ENCODE assay signal across 1 cellular context in genomic region chr17:42517516-42517915, GRCh38.
TF ChIP-seq lines count a peak whose summit lies in the region.

No MANE protein-coding gene starts in this region.

TF ChIP-seq in K562, 482 proteins besides CTCF, POLR2A, EP300 and RAD21 (continued from another document and continues in another):
- TF ChIP-seq RREB1 (CRISPR knock-in tag; IDR thresholded peaks at IDR 0.05), result no peak
- TF ChIP-seq UBTF (IDR thresholded peaks at IDR 0.05; ENCODE audit: borderline replicate concordance in 1 of 2, low read depth in 2 of 2, low read length in 2 of 2), result no peak
- TF ChIP-seq PHF8 (IDR thresholded peaks at IDR 0.05; ENCODE audit: borderline replicate concordance, low read length), result no peak
- peak in 1 of 2 experiments; percentile 81; a peak in 2 of 4 replicates for TF ChIP-seq MAZ (CRISPR knock-in tag; conservative IDR thresholded peaks at IDR 0.05 in 1 of 2, IDR thresholded peaks at IDR 0.05 in 1 of 2)
- no peak for TF ChIP-seq MCM7 (IDR thresholded peaks at IDR 0.05)
- TF ChIP-seq ZNF134 (CRISPR knock-in tag; conservative IDR thresholded peaks at IDR 0.05), result no peak
- no peak for TF ChIP-seq GTF2B (IDR thresholded peaks at IDR 0.05; ENCODE audit: extremely low read depth, insufficient read length)
- no peak for TF ChIP-seq THRAP3 (IDR thresholded peaks at IDR 0.05; ENCODE audit: borderline replicate concordance)
- no peak for TF ChIP-seq ZNF431 (CRISPR knock-in tag; IDR thresholded peaks at IDR 0.05)
- TF ChIP-seq TRIM28 (IDR thresholded peaks at IDR 0.05), result no peak
- no peak for TF ChIP-seq HNRNPUL1 (IDR thresholded peaks at IDR 0.05; ENCODE audit: low read length)
- no peak for TF ChIP-seq PTBP1 (IDR thresholded peaks at IDR 0.05; ENCODE audit: low read depth, low read length)
- TF ChIP-seq ZNF445 (CRISPR knock-in tag; IDR thresholded peaks at IDR 0.05; ENCODE audit: low read depth), result no peak
- TF ChIP-seq CBX2 (IDR thresholded peaks at IDR 0.05; ENCODE audit: insufficient read depth, low read length, poor library complexity, severe bottlenecking), result no peak
- no peak for TF ChIP-seq FOXA1 (IDR thresholded peaks at IDR 0.05; ENCODE audit: borderline replicate concordance)
- TF ChIP-seq ZNF668 (CRISPR knock-in tag; IDR thresholded peaks at IDR 0.05), result no peak
- no peak for TF ChIP-seq BACH1 (tag; IDR thresholded peaks at IDR 0.05)
- TF ChIP-seq MYC (IDR thresholded peaks at IDR 0.05; ENCODE audit: low read depth, low read length), result 0 out of 2 replicates have a peak, but pooled peaks have one; percentile 26
- TF ChIP-seq MYC (CRISPR knock-in tag; IDR thresholded peaks at IDR 0.05; ENCODE audit: borderline replicate concordance, low read depth), result no peak
- no peak for TF ChIP-seq KAT8 (IDR thresholded peaks at IDR 0.05; ENCODE audit: low read depth)
- no peak for TF ChIP-seq FOXK2 (conservative IDR thresholded peaks at IDR 0.05 in 1 of 2, IDR thresholded peaks at IDR 0.05 in 1 of 2; ENCODE audit: low read depth in 2 of 2)
- no peak for TF ChIP-seq ZNF316 (IDR thresholded peaks at IDR 0.05)
- TF ChIP-seq ZNF77 (CRISPR knock-in tag; IDR thresholded peaks at IDR 0.05), result no peak
- TF ChIP-seq CREB3L1 (IDR thresholded peaks at IDR 0.05; ENCODE audit: borderline replicate concordance, low read depth), result no peak
- TF ChIP-seq SRF (CRISPR knock-in tag; IDR thresholded peaks at IDR 0.05), result peak in 1 of 2 experiments; percentile 32; a peak in 1 of 4 replicates
- peak; percentile 28; the same call in 1 of the 2 replicates for TF ChIP-seq SIN3B (IDR thresholded peaks at IDR 0.05; ENCODE audit: low read depth)
- TF ChIP-seq ZNF140 (CRISPR knock-in tag; IDR thresholded peaks at IDR 0.05), result no peak
- no peak for TF ChIP-seq ZNF384 (IDR thresholded peaks at IDR 0.05; ENCODE audit: low read depth, low read length)
- TF ChIP-seq ZFP91 (CRISPR knock-in tag; IDR thresholded peaks at IDR 0.05), result no peak
- no peak for TF ChIP-seq ZNF507 (tag; conservative IDR thresholded peaks at IDR 0.05)
- no peak for TF ChIP-seq RHOXF2B (CRISPR knock-in tag; conservative IDR thresholded peaks at IDR 0.05)
- no peak for TF ChIP-seq NEUROD1 (IDR thresholded peaks at IDR 0.05; ENCODE audit: borderline replicate concordance, low read depth, low read length, partially characterized antibody)
- no peak for TF ChIP-seq ZNF280A (IDR thresholded peaks at IDR 0.05; ENCODE audit: low read depth, partially characterized antibody)
- TF ChIP-seq E2F3 (CRISPR knock-in tag; IDR thresholded peaks at IDR 0.05), result no peak
- TF ChIP-seq ARNT (IDR thresholded peaks at IDR 0.05), result peak in 1 of 2 experiments; percentile 61; a peak in 1 of 4 replicates
- TF ChIP-seq E4F1 (CRISPR knock-in tag; IDR thresholded peaks at IDR 0.05; ENCODE audit: borderline replicate concordance), result no peak
- no peak for TF ChIP-seq HIVEP1 (CRISPR knock-in tag; IDR thresholded peaks at IDR 0.05)
- no peak for TF ChIP-seq U2AF2 (optimal IDR thresholded peaks at IDR 0.05; ENCODE audit: low read depth, low read length)
- no peak for TF ChIP-seq PHF20 (IDR thresholded peaks at IDR 0.05; ENCODE audit: partially characterized antibody)
- TF ChIP-seq FOXP1 (CRISPR knock-in tag; IDR thresholded peaks at IDR 0.05), result no peak
- no peak for TF ChIP-seq ZC3H8 (IDR thresholded peaks at IDR 0.05)
- TF ChIP-seq CCAR2 (IDR thresholded peaks at IDR 0.05; ENCODE audit: low read depth, low read length), result no peak
- peak; percentile 48; the same call in 1 of the 2 replicates for TF ChIP-seq ZBTB2 (IDR thresholded peaks at IDR 0.05)
- TF ChIP-seq FUS (optimal IDR thresholded peaks at IDR 0.05; ENCODE audit: low read depth, low read length), result no peak
- no peak for TF ChIP-seq SNAPC5 (CRISPR knock-in tag; IDR thresholded peaks at IDR 0.05)
- no peak for TF ChIP-seq ZNF449 (CRISPR knock-in tag; IDR thresholded peaks at IDR 0.05)
- TF ChIP-seq GTF2A2 (tag; IDR thresholded peaks at IDR 0.05), result no peak
- TF ChIP-seq ZC3H11A (IDR thresholded peaks at IDR 0.05; ENCODE audit: low read depth, low read length), result no peak
